Comparison of ENCODE assay signal across 8 cellular contexts in the genomic region with DNA sequence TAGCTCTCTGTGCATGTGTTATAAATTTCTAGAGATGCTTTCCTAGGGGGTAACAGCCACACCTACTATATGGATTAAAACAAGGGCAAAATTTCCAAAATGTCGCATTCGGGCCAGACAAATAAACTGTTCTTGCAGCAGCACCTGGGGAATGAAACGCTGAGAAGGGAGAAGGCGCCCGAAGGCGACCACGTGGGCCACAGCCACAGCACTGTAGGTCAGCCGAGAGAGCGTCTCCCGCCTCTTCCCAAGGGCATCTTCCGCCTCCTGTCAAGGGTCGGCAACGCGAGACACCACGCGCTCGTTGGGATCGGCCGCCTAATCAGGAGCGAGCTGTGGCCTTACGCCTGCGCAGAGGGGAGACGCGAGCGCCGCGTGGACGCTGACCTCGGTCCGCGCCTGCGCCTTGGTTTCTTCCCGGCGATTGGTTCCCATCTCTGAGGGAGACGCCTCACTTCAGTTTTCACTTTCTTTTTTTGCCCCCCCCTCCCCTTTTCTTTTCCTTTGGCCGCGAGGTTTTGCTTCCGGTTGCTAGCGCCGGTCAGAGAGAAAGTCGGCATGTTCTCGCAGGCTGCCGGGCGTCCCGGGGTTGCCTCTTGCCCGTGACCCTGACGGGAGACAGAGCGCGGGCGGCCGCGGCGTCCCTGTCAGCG. TPM values are rescaled to one million over a fixed set of nuclear protein-coding genes. Genes with fewer than 3 reads are reported as not detected.
A peak's percentile ranks its signal among the peaks of the same experiment; 100 is the strongest.
DNase-seq lines count a peak whose midpoint lies in the region; ATAC-seq and TF ChIP-seq lines count a peak whose summit lies in the region.

A gene with protein sequence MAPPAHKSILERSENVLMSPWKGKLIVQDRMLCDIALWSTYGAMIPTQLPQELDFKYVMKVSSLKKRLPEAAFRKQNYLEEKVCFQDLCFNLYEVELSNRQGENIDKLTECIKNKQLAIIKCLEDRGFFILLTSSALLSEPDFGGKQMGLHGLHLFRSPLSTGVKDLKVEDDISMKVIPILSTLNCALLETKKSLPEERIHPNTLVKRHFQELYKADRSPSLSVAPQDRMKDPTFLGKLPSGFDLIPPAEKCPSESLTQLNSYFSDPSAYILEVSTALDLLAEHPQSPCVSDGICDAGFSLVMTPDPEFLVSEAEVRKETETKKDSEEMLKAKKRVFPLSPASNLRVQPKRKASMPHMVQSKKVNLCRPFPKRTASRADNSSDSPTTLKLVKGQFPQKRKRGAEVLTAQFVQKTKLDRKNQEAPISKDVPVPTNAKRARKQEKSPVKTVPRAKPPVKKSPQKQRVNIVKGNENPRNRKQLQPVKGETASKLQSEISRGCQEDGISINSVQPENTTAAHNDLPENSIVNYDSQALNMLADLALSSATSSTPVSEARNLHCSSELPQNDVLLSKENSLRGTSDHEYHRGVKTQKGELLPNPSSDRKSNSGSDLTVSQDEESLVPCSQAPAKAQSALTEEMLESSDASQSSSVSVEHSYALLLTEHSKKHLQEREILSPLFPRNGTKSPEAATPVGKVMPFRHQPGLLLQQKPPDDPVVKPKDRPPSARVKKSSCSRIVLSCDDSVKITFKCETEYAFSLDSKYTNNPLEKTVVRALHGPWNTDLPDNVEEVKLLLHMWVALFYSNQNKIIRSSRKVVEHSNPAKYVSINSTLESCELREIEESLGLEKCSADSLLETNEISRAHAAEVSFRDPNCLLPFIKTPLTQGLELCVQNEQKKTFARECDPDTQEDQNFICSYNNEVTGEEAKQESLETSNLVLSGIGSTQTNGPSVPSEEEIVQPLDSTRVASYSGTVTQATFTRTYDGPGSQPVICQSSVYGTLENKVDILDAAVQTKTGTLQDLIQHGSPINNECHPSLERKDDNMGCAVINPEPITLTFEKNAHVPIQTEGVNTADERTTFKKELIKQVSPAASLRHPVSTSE (N-terminal part only) (plus strand): TSS at position 521 of the 653 bp plus-strand sequence. CDS start 35,805 bp downstream, outside the sequence.

- peaks cover 7% of the 10 kb centered on the region for H3K27me3 Mint-ChIP-seq in endothelial cell (ENCODE audit: unreplicated experiment)
- H3K27me3 Mint-ChIP-seq in mesothelial cell of epicardium (ENCODE audit: low read depth): peaks cover 23% of the 10 kb centered on the region

- H4K20me1 ChIP-seq in OCI-LY7 (ENCODE audit: insufficient read depth, low read length): peaks cover 9% of the 10 kb centered on the region; the same call in 1 of the 2 replicates

- no peaks in the 10 kb centered on the region for H3K9me3 Mint-ChIP-seq in endothelial cell (ENCODE audit: unreplicated experiment)
- no peaks in the 10 kb centered on the region for H3K9me3 Mint-ChIP-seq in mesothelial cell of epicardium

- ATAC-seq in GM21515 (IDR thresholded peaks at IDR 0.05; ENCODE audit: unreplicated experiment): peak; percentile 75

- peak within 1 kb of the TSS; percentile 91 for H3K4me2 ChIP-seq in OCI-LY7 (ENCODE audit: low read length)

- H3K4me1 Mint-ChIP-seq in endothelial cell (ENCODE audit: unreplicated experiment) (peaks cover 18% of the 10 kb centered on the region), mesothelial cell of epicardium (peaks cover 21% of the 10 kb centered on the region)

- peak within 1 kb of the TSS; percentile 77 for H3K27ac ChIP-seq in OCI-LY7 (ENCODE audit: low read depth, low read length, poor library complexity, severe bottlenecking)

- H3K36me3 ChIP-seq in OCI-LY7 (ENCODE audit: insufficient read depth, low read length): peaks cover 38% of the 10 kb centered on the region

- H3K36me3 Mint-ChIP-seq in endothelial cell (ENCODE audit: low read depth, unreplicated experiment) (peaks cover 4% of the 10 kb centered on the region), mesothelial cell of epicardium (peaks cover 2% of the 10 kb centered on the region)

- peaks cover 48% of the 10 kb centered on the region for H3K79me2 ChIP-seq in OCI-LY7 (ENCODE audit: insufficient read depth, low read depth, low read length)

- no peaks in the 10 kb centered on the region for H3K9me3 ChIP-seq in OCI-LY7 (ENCODE audit: low read length)

- no peak for TF ChIP-seq CTCF in OCI-LY7 (conservative IDR thresholded peaks at IDR 0.05; ENCODE audit: low read length)
- no peak for TF ChIP-seq CTCF in endothelial cell (IDR thresholded peaks at IDR 0.05; ENCODE audit: unreplicated experiment)
- TF ChIP-seq CTCF in mesothelial cell of epicardium (IDR thresholded peaks at IDR 0.05; ENCODE audit: unreplicated experiment): no peak

- peak within 1 kb of the TSS; percentile 37; the same call in 1 of the 2 replicates for H2AFZ ChIP-seq in OCI-LY7 (ENCODE audit: low read length)

- TSS peak; percentile 84 for BruUV-seq in OCI-LY7 (replicated peaks; lab: Mats Ljungman, UMichigan)

- H3K9me2 ChIP-seq in OCI-LY7 (ENCODE audit: insufficient read depth, low read length): no peaks in the 10 kb centered on the region

- CTCF ChIA-PET in OCI-LY7 (lab: Charles Lee; ENCODE audit: unreplicated experiment): no interaction called here

- H3K4me1 ChIP-seq in OCI-LY7 (ENCODE audit: insufficient read depth, low read length, poor library complexity, severe bottlenecking): peaks cover 47% of the 10 kb centered on the region

- intact Hi-C loops in OCI-LY7 (cut with micrococcal nuclease; ENCODE audit: unreplicated experiment): loop anchor here (2.0 kb wide), 2 partner anchors 28 to 128 kb away; a partner anchor contains a TSS

- DNase-seq in D341Med (ENCODE audit: low spot score): peak; percentile 98
- DNase-seq in HuH-7.5 (ENCODE audit: low spot score): peak; percentile 81
- DNase-seq in OCI-LY7 (ENCODE audit: low spot score): peak; percentile 97
- DNase-seq in activated T-cell treated with anti-CD3 and anti-CD28 coated beads for 1 hour (ENCODE audit: low read depth): peak; percentile 96
- peak; percentile 98 for DNase-seq in endothelial cell (ENCODE audit: low spot score)
- peak; percentile 91 to 97 for DNase-seq in mesothelial cell of epicardium (ENCODE audit: low spot score in 2 of 2, unreplicated experiment in 2 of 2)
- DNase-seq in stimulated activated CD8-positive, alpha-beta memory T cell treated with anti-CD3 and anti-CD28 coated beads, Interleukin-15, amount 100 ng/mL, for 48 hours (ENCODE audit: low read depth in 2 of 2): peak; percentile 97 to 98

- POLR2A ChIA-PET in OCI-LY7 (lab: Charles Lee): interaction anchor here (0.5 to 2.7 kb wide), 9 partner anchors 9 to 124 kb away, joined by 3 to 30 read pairs (median 7); a partner anchor contains a TSS

- peak within 1 kb of the TSS; percentile 81 for H3K4me3 ChIP-seq in OCI-LY7 (ENCODE audit: low read depth, low read length, poor library complexity, severe bottlenecking)

- H3K4me3 Mint-ChIP-seq in endothelial cell (ENCODE audit: unreplicated experiment) (peak within 1 kb of the TSS; percentile 98), mesothelial cell of epicardium (peak within 1 kb of the TSS; percentile 94)

- H3K27ac Mint-ChIP-seq in endothelial cell (ENCODE audit: unreplicated experiment) (peak within 1 kb of the TSS; percentile 92), mesothelial cell of epicardium (peak within 1 kb of the TSS; percentile 97)

RNA-seq across cellular contexts. Expression of the gene that starts here (rescaled TPM):
- total RNA-seq in OCI-LY7 (2014; rRNA removed; shearing (Covaris generic)): 103 and 113 TPM in 2 replicates
- total RNA-seq in OCI-LY7 (2022): 116 and 127 TPM in 2 replicates
- total RNA-seq in endothelial cell (ENCODE audit: unreplicated experiment): 49.1 TPM
- 75.2 to 90.1 TPM (median 80.3 TPM) in 3 replicates for total RNA-seq in mesothelial cell of epicardium

Comparison
In these comparisons a context has a peak if more than half of its experiments do, and no peak if none do; other contexts are left out.
1. Peak in every context shown above with its lines: DNase-seq, ATAC-seq, H3K4me3 ChIP-seq and H3K27ac ChIP-seq.